27 cellular contexts compared by ENCODE assay signal in the genomic region with DNA sequence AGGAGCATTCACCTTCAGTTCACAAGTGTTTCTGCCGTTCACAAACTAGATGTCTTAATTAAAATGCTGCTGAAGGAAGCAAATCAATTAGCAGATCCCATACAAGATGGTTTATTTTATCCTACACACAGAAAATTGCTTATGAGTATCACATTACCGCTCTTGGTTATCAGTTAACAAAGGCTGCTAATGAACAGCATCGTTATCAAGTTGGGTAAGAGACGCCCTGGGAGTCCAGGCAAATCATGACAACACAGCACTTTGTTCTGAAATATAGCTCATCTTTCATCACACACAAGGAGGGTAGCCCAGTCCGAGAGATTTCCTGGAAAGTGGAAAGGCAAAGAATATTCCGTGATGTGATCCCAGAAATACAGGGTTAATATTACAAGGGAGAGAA. TPM values are rescaled to one million over a fixed set of nuclear protein-coding genes. Genes with fewer than 3 reads are reported as not detected.
DNase-seq lines count a peak whose midpoint lies in the region; ATAC-seq, FAIRE-seq and TF ChIP-seq lines count a peak whose summit lies in the region.
"Had no signal": no experiment of that assay in that cellular context is flagged by ENCODE, and none has a peak within 500 bp of the region (broad histone marks: within the 10 kb centered on the region; RNA-seq: fewer than 3 reads in every experiment).

No MANE protein-coding gene starts in this region.

- no peaks in the 10 kb centered on the region for H3K36me3 Mint-ChIP-seq in astrocyte (ENCODE audit: low read depth, unreplicated experiment)
- H3K36me3 Mint-ChIP-seq in naive thymus-derived CD4-positive, alpha-beta T cell: peaks cover 0 to 14% (median 0%) of the 10 kb centered on the region in 5 donors
- H3K36me3 Mint-ChIP-seq: CD14-positive monocyte had no signal

- H3K27me3 ChIP-seq in IMR-90 (ENCODE audit: control insufficient read depth, insufficient read depth, low read length) (no peaks in the 10 kb centered on the region), astrocyte (ENCODE audit: insufficient read depth, low read length) (peaks cover under 1% of the 10 kb centered on the region), osteoblast (ENCODE audit: insufficient read depth, low read length) (no peaks in the 10 kb centered on the region), MG63 (no peaks in the 10 kb centered on the region)
- no peaks in the 10 kb centered on the region for H3K27me3 ChIP-seq in naive thymus-derived CD4-positive, alpha-beta T cell (ENCODE audit: control insufficient read depth in 2 of 2, insufficient read depth in 2 of 2, low read length in 2 of 2)
- H3K27me3 ChIP-seq: BE2C; BLaER1 treated with 17β-estradiol and CSF1 and Interleukin-3, amounts not matched to agents 10 nM and 100 nM had no signal

- no peak overlapping the region for H3K27ac ChIP-seq in IMR-90 (ENCODE audit: insufficient read depth, low read length)
- H3K27ac ChIP-seq in astrocyte (ENCODE audit: low read depth, low read length): no peak overlapping the region
- H3K27ac ChIP-seq in osteoblast (ENCODE audit: low read depth, low read length): no peak overlapping the region
- H3K27ac ChIP-seq in naive thymus-derived CD4-positive, alpha-beta T cell (ENCODE audit: low read depth, low read length): no peak overlapping the region
- H3K27ac ChIP-seq: A549; BLaER1 treated with 17β-estradiol and CSF1 and Interleukin-3, amounts not matched to agents 10 nM and 100 nM had no signal

- TF ChIP-seq RAD21 in IMR-90 (IDR thresholded peaks at IDR 0.05; ENCODE audit: low read length): no peak

- CTCF ChIA-PET in IMR-90 (lab: Yijun Ruan, JAX): no interaction called here
- CTCF ChIA-PET in naive thymus-derived CD4-positive, alpha-beta T cell (lab: Charles Lee): no interaction called here

- H3K4me1 ChIP-seq in IMR-90 (ENCODE audit: control insufficient read depth, insufficient read depth, low read length): peaks cover 2% of the 10 kb centered on the region
- H3K4me1 ChIP-seq in astrocyte (ENCODE audit: insufficient read depth, low read length): no peaks in the 10 kb centered on the region
- H3K4me1 ChIP-seq in osteoblast (ENCODE audit: insufficient read depth, low read length): peaks cover 4% of the 10 kb centered on the region
- H3K4me1 ChIP-seq in naive thymus-derived CD4-positive, alpha-beta T cell (ENCODE audit: control insufficient read depth in 2 of 2, insufficient read depth in 2 of 2, low read length in 2 of 2): no peaks in the 10 kb centered on the region
- H3K4me1 ChIP-seq: A549; BLaER1 treated with 17β-estradiol and CSF1 and Interleukin-3, amounts not matched to agents 10 nM and 100 nM; HAP-1 had no signal

- no peaks in the 10 kb centered on the region for H3K79me1 ChIP-seq in IMR-90 (ENCODE audit: low read depth in 1 of 2, low read length in 2 of 2)

- H2BK20ac ChIP-seq in IMR-90 (ENCODE audit: low read depth, low read length): peak overlapping the region; percentile 83

- peak overlapping the region; percentile 68; the same call in 1 of the 2 replicates for H3K14ac ChIP-seq in IMR-90 (replicated peaks; ENCODE audit: low read depth, low read length)

- WGBS in IMR-90 (ENCODE audit: extremely low coverage in 2 of 2, insufficient read length in 1 of 2), 2 experiments: no CpG with 5 or more reads among the region's 6 CpGs

- no TSS peak for BruUV-seq in IMR-90 (replicated peaks; lab: Mats Ljungman, UMichigan)

- H3K4me1 Mint-ChIP-seq in astrocyte (ENCODE audit: low read depth, unreplicated experiment): peaks cover 19% of the 10 kb centered on the region
- H3K4me1 Mint-ChIP-seq in naive thymus-derived CD4-positive, alpha-beta T cell: peaks cover 0 to 25% (median 0%) of the 10 kb centered on the region in 7 donors

- no peak for ATAC-seq in IMR-90 (ENCODE audit: low read depth)
- ATAC-seq in naive thymus-derived CD4-positive, alpha-beta T cell: no peak
- ATAC-seq: A549 had no signal

- H3K9me1 ChIP-seq in IMR-90 (ENCODE audit: insufficient read depth, low read length): peaks cover 11% of the 10 kb centered on the region

- H3K4me2 ChIP-seq in IMR-90 (ENCODE audit: low read depth, low read length) (no peak overlapping the region), astrocyte (ENCODE audit: low read length) (no peak overlapping the region), osteoblast (ENCODE audit: insufficient read depth, low read length) (no peak overlapping the region)
- H3K4me2 ChIP-seq: A549; BLaER1 treated with 17β-estradiol and CSF1 and Interleukin-3, amounts not matched to agents 10 nM and 100 nM had no signal

- peaks cover 21% of the 10 kb centered on the region for H3K27me3 Mint-ChIP-seq in astrocyte (ENCODE audit: low read depth, unreplicated experiment)
- H3K27me3 Mint-ChIP-seq in naive thymus-derived CD4-positive, alpha-beta T cell: peaks cover 0 to 23% (median 11%) of the 10 kb centered on the region in 5 donors
- H3K27me3 Mint-ChIP-seq: CD4-positive, alpha-beta memory T cell had no signal

- 0 out of 2 replicates have a peak overlapping the region, but pooled peaks have one; percentile 80 for H4K91ac ChIP-seq in IMR-90 (ENCODE audit: insufficient read depth, low read depth, low read length)

- peak overlapping the region; percentile 3; the same call in 1 of the 2 replicates for H3K18ac ChIP-seq in IMR-90 (ENCODE audit: low read depth, low read length)

- H2AK5ac ChIP-seq in IMR-90 (ENCODE audit: low read depth, low read length): peak overlapping the region; percentile 89; the same call in 1 of the 2 replicates

- H3K9me3 ChIP-seq in IMR-90 (ENCODE audit: control insufficient read depth, insufficient read depth, low read length) (no peaks in the 10 kb centered on the region), astrocyte (ENCODE audit: insufficient read depth, low read depth, low read length) (no peaks in the 10 kb centered on the region), osteoblast (ENCODE audit: low read depth, low read length) (no peaks in the 10 kb centered on the region), MG63 (no peaks in the 10 kb centered on the region)
- H3K9me3 ChIP-seq in naive thymus-derived CD4-positive, alpha-beta T cell (ENCODE audit: control insufficient read depth in 2 of 3, low read length in 3 of 3): no peaks in the 10 kb centered on the region
- H3K9me3 ChIP-seq: A549; BE2C; BLaER1 treated with 17β-estradiol and CSF1 and Interleukin-3, amounts not matched to agents 10 nM and 100 nM; HAP-1 had no signal

- POLR2A ChIA-PET in IMR-90 (lab: Charles Lee; ENCODE audit: unreplicated experiment): no interaction called here
- POLR2A ChIA-PET in naive thymus-derived CD4-positive, alpha-beta T cell (lab: Charles Lee): no interaction called here

- H3K56ac ChIP-seq in IMR-90 (ENCODE audit: extremely low read depth, insufficient read depth, low read length): no peak overlapping the region

- no peaks in the 10 kb centered on the region for H3K9me3 Mint-ChIP-seq in astrocyte (ENCODE audit: unreplicated experiment)
- peaks cover 0 to 6% (median 0%) of the 10 kb centered on the region in 11 donors for H3K9me3 Mint-ChIP-seq in naive thymus-derived CD4-positive, alpha-beta T cell
- H3K9me3 Mint-ChIP-seq: HFFc6 had no signal

- H3K36me3 ChIP-seq in IMR-90 (ENCODE audit: control insufficient read depth, insufficient read depth, low read length): no peaks in the 10 kb centered on the region
- no peaks in the 10 kb centered on the region for H3K36me3 ChIP-seq in astrocyte (ENCODE audit: insufficient read depth, low read length)
- H3K36me3 ChIP-seq in osteoblast (ENCODE audit: insufficient read depth, low read length): no peaks in the 10 kb centered on the region
- no peaks in the 10 kb centered on the region for H3K36me3 ChIP-seq in naive thymus-derived CD4-positive, alpha-beta T cell (ENCODE audit: control insufficient read depth in 2 of 3, insufficient read depth in 3 of 3, low read length in 3 of 3)
- H3K36me3 ChIP-seq in MG63: no peaks in the 10 kb centered on the region
- H3K36me3 ChIP-seq: BE2C, HAP-1 had no signal

- no peak overlapping the region for H2BK5ac ChIP-seq in IMR-90 (ENCODE audit: low read depth, low read length, poor library complexity, severe bottlenecking)

- peak overlapping the region in 1 of 2 experiments; percentile 29; a peak in 1 of 4 replicates for H4K8ac ChIP-seq in IMR-90 (ENCODE audit: low read depth in 2 of 2, low read length in 2 of 2)

- H3K79me2 ChIP-seq in astrocyte (ENCODE audit: insufficient read depth, low read length) (no peaks in the 10 kb centered on the region), osteoblast (ENCODE audit: insufficient read depth, low read length) (no peaks in the 10 kb centered on the region)

- H2AK9ac ChIP-seq in IMR-90 (replicated peaks; ENCODE audit: low read depth, low read length, poor library complexity): no peak overlapping the region

- H3K4ac ChIP-seq in IMR-90 (ENCODE audit: low read depth, low read length): peak overlapping the region; percentile 77; the same call in 1 of the 2 replicates

- in situ Hi-C loops in IMR-90 (cut with MboI; ENCODE audit: low sequenced_read_pairs): no loop called here

- H3K4me3 ChIP-seq in IMR-90 (ENCODE audit: insufficient read depth, low read depth, low read length) (no peak overlapping the region), astrocyte (ENCODE audit: insufficient read depth, low read depth, low read length) (no peak overlapping the region), osteoblast (ENCODE audit: insufficient read depth, low read length) (no peak overlapping the region), MG63 (no peak overlapping the region)
- H3K4me3 ChIP-seq in naive thymus-derived CD4-positive, alpha-beta T cell (ENCODE audit: low read length): no peak overlapping the region
- H3K4me3 ChIP-seq: A549; BLaER1 treated with 17β-estradiol and CSF1 and Interleukin-3, amounts not matched to agents 10 nM and 100 nM; HAP-1 had no signal

- no peak overlapping the region for H4K5ac ChIP-seq in IMR-90 (ENCODE audit: low read depth, low read length)

- H2BK15ac ChIP-seq in IMR-90 (ENCODE audit: low read depth, low read length): peak overlapping the region; percentile 92; the same call in 2 of the 3 replicates

- dilution Hi-C loops in IMR-90 (cut with HindIII; ENCODE audit: low sequenced_read_pairs, unreplicated experiment): no loop called here

- TF ChIP-seq CTCF in IMR-90 (conservative IDR thresholded peaks at IDR 0.05; ENCODE audit: low read depth, low read length) (no peak), astrocyte (IDR thresholded peaks at IDR 0.05; ENCODE audit: insufficient read depth, low read depth, low read length) (no peak), osteoblast (IDR thresholded peaks at IDR 0.05; ENCODE audit: extremely low read depth, low read depth, low read length) (no peak)

- FAIRE-seq in astrocyte (lab: Jason Lieb, UNC): peak; percentile 29
- FAIRE-seq: A549, GM12892, H54 had no signal

- H4K20me1 ChIP-seq in IMR-90 (ENCODE audit: insufficient read depth, low read length) (no peaks in the 10 kb centered on the region), astrocyte (ENCODE audit: insufficient read depth, low read length) (no peaks in the 10 kb centered on the region), osteoblast (ENCODE audit: insufficient read depth, low read length) (no peaks in the 10 kb centered on the region)
- H4K20me1 ChIP-seq: BLaER1 treated with 17β-estradiol and CSF1 and Interleukin-3, amounts not matched to agents 10 nM and 100 nM had no signal

- intact Hi-C loops in IMR-90 (cut with micrococcal nuclease): no loop called here
- intact Hi-C loops in naive thymus-derived CD4-positive, alpha-beta T cell (cut with micrococcal nuclease): no loop called here

- no peak overlapping the region for H3K23ac ChIP-seq in IMR-90 (ENCODE audit: low read depth, low read length)

- DNase-seq in IMR-90 (no peak), NCI-H146 treated with DMSO at 0.1 percent for 48 hours (lab: John Stamatoyannopoulos, UW; ENCODE audit: unreplicated experiment) (peak; percentile 18), astrocyte (ENCODE audit: low read depth) (no peak), osteoblast (ENCODE audit: insufficient read length, low spot score, missing footprints) (peak; percentile 59), pons (ENCODE audit: low spot score) (no peak), MG63 (no peak)
- DNase-seq in naive thymus-derived CD4-positive, alpha-beta T cell: no peak
- DNase-seq: 8988T; ACHN; AML-193; BE2C; Calu3; CD4-positive, alpha-beta memory T cell; COR-L47; DMS53; DMS79 treated with DMSO at 0.1 percent for 48 hours; GF-D8; GOT3 had no signal

- H3K9ac ChIP-seq in IMR-90 (ENCODE audit: low read depth, low read length): no peak overlapping the region
- H3K9ac ChIP-seq in astrocyte (ENCODE audit: low read length): no peak overlapping the region
- H3K9ac ChIP-seq: BLaER1 treated with 17β-estradiol and CSF1 and Interleukin-3, amounts not matched to agents 10 nM and 100 nM had no signal

- H2AFZ ChIP-seq in IMR-90 (replicated peaks; ENCODE audit: low read length, poor library complexity) (no peak overlapping the region), astrocyte (ENCODE audit: low read depth, low read length) (no peak overlapping the region), osteoblast (ENCODE audit: low read length) (no peak overlapping the region)

- peak overlapping the region; percentile 84; the same call in 1 of the 2 replicates for H2BK120ac ChIP-seq in IMR-90 (ENCODE audit: low read depth, low read length)

- no peak overlapping the region for H3K4me3 Mint-ChIP-seq in astrocyte (ENCODE audit: unreplicated experiment)
- H3K4me3 Mint-ChIP-seq in naive thymus-derived CD4-positive, alpha-beta T cell: no peak overlapping the region
- H3K4me3 Mint-ChIP-seq: CD14-positive monocyte; CD4-positive, alpha-beta memory T cell; HFFc6 had no signal

- no peak overlapping the region for H3K27ac Mint-ChIP-seq in astrocyte (ENCODE audit: unreplicated experiment)
- H3K27ac Mint-ChIP-seq in naive thymus-derived CD4-positive, alpha-beta T cell: no peak overlapping the region
- H3K27ac Mint-ChIP-seq: CD4-positive, alpha-beta memory T cell; HFFc6 had no signal

- TF ChIP-seq POLR2A in IMR-90 (IDR thresholded peaks at IDR 0.05; ENCODE audit: low read depth, low read length): no peak

RNA-seq across cellular contexts. Expression of a gene that starts 20.8 kb away (rescaled TPM):
- total RNA-seq in IMR-90 (2012; rRNA removed) (not detected in 2 replicates), astrocyte (not detected in 2 replicates), osteoblast (not detected in 2 replicates)
- not detected in 2 replicates for polyA plus RNA-seq in IMR-90 (2012; rRNA removed)
- polyA plus RNA-seq in IMR-90 (2012; cell fraction: cytosol; rRNA removed): not detected in 2 replicates
- not detected in 2 replicates for polyA plus RNA-seq in IMR-90 (2012; cell fraction: nucleus; rRNA removed; ENCODE audit: low replicate concordance)
- under 1 TPM in 1 of 5 experiments, not detected in 4; 0.15 TPM for total RNA-seq in naive thymus-derived CD4-positive, alpha-beta T cell
- polyA plus RNA-seq in naive thymus-derived CD4-positive, alpha-beta T cell: not detected
- total RNA-seq in MG63 (2014; rRNA removed; shearing (Covaris generic); ENCODE audit: low replicate concordance): not detected in 2 replicates
- total RNA-seq: Calu3; CD4-positive, alpha-beta memory T cell; Daoy; G401; HFFc6 had no signal
- polyA plus RNA-seq: A549; CD14-positive monocyte; CD4-positive, alpha-beta memory T cell had no signal

RNA-seq across cellular contexts. Expression of a gene that starts 33.5 kb away (rescaled TPM):
- total RNA-seq in IMR-90 (2012; rRNA removed) (not detected in 2 replicates), astrocyte (not detected in 2 replicates), osteoblast (0.59 TPM in 1 of 2 replicates, not detected in the other)
- polyA plus RNA-seq in IMR-90 (2012; rRNA removed): not detected in 2 replicates
- not detected in 2 replicates for polyA plus RNA-seq in IMR-90 (2012; cell fraction: cytosol; rRNA removed)
- polyA plus RNA-seq in IMR-90 (2012; cell fraction: nucleus; rRNA removed; ENCODE audit: low replicate concordance): 0.21 TPM in 1 of 2 replicates, not detected in the other
- total RNA-seq in naive thymus-derived CD4-positive, alpha-beta T cell: 10 to 100 TPM in 2 of 5 experiments, 1 to 10 TPM in 3; 1.1 to 20.2 (median 1.8) TPM
- under 1 TPM in 1 of 2 donors, not detected in 1; 0.26 TPM for polyA plus RNA-seq in naive thymus-derived CD4-positive, alpha-beta T cell
- not detected in 2 replicates for total RNA-seq in MG63 (2014; rRNA removed; shearing (Covaris generic); ENCODE audit: low replicate concordance)
- total RNA-seq: Calu3, Daoy, G401, HFFc6 had no signal
- polyA plus RNA-seq: A549 had no signal

RNA-seq across cellular contexts. Expression of a gene that starts 39.3 kb away (rescaled TPM):
- total RNA-seq in IMR-90 (2012; rRNA removed): 2.5 and 2.9 TPM in 2 replicates
- 2.1 and 2.4 TPM in 2 replicates for polyA plus RNA-seq in IMR-90 (2012; rRNA removed)
- polyA plus RNA-seq in IMR-90 (2012; cell fraction: cytosol; rRNA removed): 1.2 and 1.3 TPM in 2 replicates
- 0.76 and 2.5 TPM in 2 replicates for polyA plus RNA-seq in IMR-90 (2012; cell fraction: nucleus; rRNA removed; ENCODE audit: low replicate concordance)
- 1.1 and 1.8 TPM in 2 replicates for total RNA-seq in astrocyte
- 10.1 and 14.1 TPM in 2 replicates for total RNA-seq in osteoblast
- under 1 TPM in 1 of 5 experiments, not detected in 4; 0.12 TPM for total RNA-seq in naive thymus-derived CD4-positive, alpha-beta T cell
- not detected for polyA plus RNA-seq in naive thymus-derived CD4-positive, alpha-beta T cell
- 1.7 and 2.8 TPM in 2 replicates for total RNA-seq in MG63 (2014; rRNA removed; shearing (Covaris generic); ENCODE audit: low replicate concordance)
- total RNA-seq: Calu3; CD4-positive, alpha-beta memory T cell; G401 had no signal
- polyA plus RNA-seq: CD14-positive monocyte; CD4-positive, alpha-beta memory T cell had no signal

Comparison
In these comparisons a context has a peak if more than half of its experiments do, and no peak if none do; other contexts are left out.
1. DNase-seq: peak in NCI-H146 treated with DMSO at 0.1 percent for 48 hours (single experiment) and osteoblast (single experiment); none in IMR-90 (single experiment), astrocyte (single experiment), naive thymus-derived CD4-positive, alpha-beta T cell (0 of 9), pons (single experiment) and MG63 (single experiment).